In the genomic region with DNA sequence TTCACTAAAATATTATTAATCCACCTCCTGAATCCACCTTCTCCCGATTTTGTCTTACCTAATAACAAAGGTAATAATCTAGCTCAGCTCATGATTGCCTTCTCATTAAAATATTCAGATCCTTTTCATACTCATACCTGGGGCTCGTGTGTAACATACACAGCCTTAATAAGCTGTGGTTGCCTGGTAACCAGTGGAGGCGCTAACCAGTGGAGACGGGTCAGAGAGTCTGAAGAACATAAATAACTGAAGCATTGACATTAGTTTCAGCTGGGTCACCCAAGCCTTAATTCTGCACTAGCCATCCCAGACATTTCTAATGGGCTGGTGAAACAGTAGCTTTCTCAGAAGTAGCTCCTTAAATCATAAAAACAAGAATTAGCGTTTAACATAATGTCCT, we compare ENCODE assay signal across 17 cellular contexts. TPM values are rescaled to one million over a fixed set of nuclear protein-coding genes. Genes with fewer than 3 reads are reported as not detected.
DNase-seq lines count a peak whose midpoint lies in the region; ATAC-seq and TF ChIP-seq lines count a peak whose summit lies in the region.
"Had no signal": no experiment of that assay in that cellular context is flagged by ENCODE, and none has a peak within 500 bp of the region (broad histone marks: within the 10 kb centered on the region; RNA-seq: fewer than 3 reads in every experiment).

No MANE protein-coding gene starts in this region.

- H3K27me3 Mint-ChIP-seq in activated T-cell treated with anti-CD3 and anti-CD28 coated beads, Interleukin-2, amount 50 U/mL, for 72 hours (ENCODE audit: low read depth) = peaks cover 21% of the 10 kb centered on the region

- no peaks in the 10 kb centered on the region for H3K36me3 Mint-ChIP-seq in activated T-cell treated with anti-CD3 and anti-CD28 coated beads, Interleukin-2, amount 50 U/mL, for 72 hours (ENCODE audit: insufficient read depth in 2 of 2)
- H3K36me3 Mint-ChIP-seq: stimulated activated effector memory CD8-positive, alpha-beta T cell treated with anti-CD3 and anti-CD28 coated beads, Interleukin-12 subunit alpha, Interleukin-12 subunit beta, amount 100 ng/mL, for 72 hours had no signal

- TF ChIP-seq CTCF in GM12865 (IDR thresholded peaks at IDR 0.05; ENCODE audit: insufficient read depth, low read depth, low read length, missing control alignments) = no peak
- TF ChIP-seq CTCF in GM13977 (IDR thresholded peaks at IDR 0.05; ENCODE audit: extremely low read depth, insufficient read depth, missing control alignments) = no peak

- ATAC-seq in activated T-cell treated with anti-CD3 and anti-CD28 coated beads, Interleukin-2, amount 50 U/mL, for 72 hours (replicated peaks in 1 of 2) = no peak
- no peak for ATAC-seq in GM18868 (IDR thresholded peaks at IDR 0.05; ENCODE audit: unreplicated experiment)
- ATAC-seq in GM18873 (IDR thresholded peaks at IDR 0.05; ENCODE audit: low FRiP score, unreplicated experiment) = no peak
- ATAC-seq: activated T-helper 17 cell treated with anti-CD3 and anti-CD28 coated beads, Interleukin-2, amount 50 U/mL, for 72 hours; stimulated activated effector memory CD8-positive, alpha-beta T cell treated with anti-CD3 and anti-CD28 coated beads, Interleukin-12 subunit alpha, Interleukin-12 subunit beta, amount 100 ng/mL, for 72 hours; T-helper 17 cell had no signal

- no peaks in the 10 kb centered on the region for H3K4me1 Mint-ChIP-seq in activated T-cell treated with anti-CD3 and anti-CD28 coated beads, Interleukin-2, amount 50 U/mL, for 72 hours (ENCODE audit: low read depth)
- H3K4me1 Mint-ChIP-seq: activated T-helper 17 cell treated with anti-CD3 and anti-CD28 coated beads, Interleukin-2, amount 50 U/mL, for 72 hours; stimulated activated effector memory CD8-positive, alpha-beta T cell treated with anti-CD3 and anti-CD28 coated beads, Interleukin-12 subunit alpha, Interleukin-12 subunit beta, amount 100 ng/mL, for 72 hours; T-helper 17 cell had no signal

- in situ Hi-C loops in GM13977 (cut with MboI; ENCODE audit: low pct_unique_long_range_greater_than_20kb, low sequenced_read_pairs, unreplicated experiment) = no loop called here

- DNase-seq in COLO668 (lab: John Stamatoyannopoulos, UW; ENCODE audit: unreplicated experiment) = peak; percentile 72
- DNase-seq in GM12865 (ENCODE audit: low read depth) = peak; percentile 12
- DNase-seq in NCI-H774 (lab: John Stamatoyannopoulos, UW) = peak; percentile 19
- peak; percentile 71 for DNase-seq in kidney glomerular epithelial cell (lab: John Stamatoyannopoulos, UW)
- no peak for DNase-seq in activated T-cell treated with anti-CD3 and anti-CD28 coated beads, Interleukin-2, amount 50 U/mL, for 72 hours
- no peak for DNase-seq in GM13977 (ENCODE audit: low spot score)
- DNase-seq: activated CD4-positive, CD25-positive, alpha-beta regulatory T cell; central memory CD4-positive, alpha-beta T cell; effector CD4-positive, alpha-beta T cell; left cardiac atrium; MM.1S; NCI-H2171; T-helper 17 cell had no signal

- H3K4me3 ChIP-seq in GM12865 (ENCODE audit: low read depth, low read length) = no peak overlapping the region

- H3K9me3 Mint-ChIP-seq in activated T-cell treated with anti-CD3 and anti-CD28 coated beads, Interleukin-2, amount 50 U/mL, for 72 hours = peaks cover 0 to 2% of the 10 kb centered on the region in 2 donors
- H3K9me3 Mint-ChIP-seq: activated T-helper 17 cell treated with anti-CD3 and anti-CD28 coated beads, Interleukin-2, amount 50 U/mL, for 72 hours had no signal

- no peak overlapping the region for H3K4me3 Mint-ChIP-seq in activated T-cell treated with anti-CD3 and anti-CD28 coated beads, Interleukin-2, amount 50 U/mL, for 72 hours
- H3K4me3 Mint-ChIP-seq: activated T-helper 17 cell treated with anti-CD3 and anti-CD28 coated beads, Interleukin-2, amount 50 U/mL, for 72 hours; stimulated activated effector memory CD8-positive, alpha-beta T cell treated with anti-CD3 and anti-CD28 coated beads, Interleukin-12 subunit alpha, Interleukin-12 subunit beta, amount 100 ng/mL, for 72 hours; T-helper 17 cell had no signal

- no peak overlapping the region for H3K27ac Mint-ChIP-seq in activated T-cell treated with anti-CD3 and anti-CD28 coated beads, Interleukin-2, amount 50 U/mL, for 72 hours
- H3K27ac Mint-ChIP-seq: activated T-helper 17 cell treated with anti-CD3 and anti-CD28 coated beads, Interleukin-2, amount 50 U/mL, for 72 hours; stimulated activated effector memory CD8-positive, alpha-beta T cell treated with anti-CD3 and anti-CD28 coated beads, Interleukin-12 subunit alpha, Interleukin-12 subunit beta, amount 100 ng/mL, for 72 hours; T-helper 17 cell had no signal

RNA-seq across cellular contexts. Expression of gene DTNA, which starts 14.8 kb away (rescaled TPM):
- total RNA-seq in activated T-cell treated with anti-CD3 and anti-CD28 coated beads, Interleukin-2, amount 50 U/mL, for 72 hours = under 1 TPM; 0.56 to 0.84 TPM
- total RNA-seq: T-helper 17 cell had no signal

Comparison
In these comparisons a context has a peak if more than half of its experiments do, and no peak if none do; other contexts are left out.
1. DNase-seq: peak in COLO668 (single experiment), GM12865 (single experiment), NCI-H774 (single experiment) and kidney glomerular epithelial cell (single experiment); none in activated T-cell treated with anti-CD3 and anti-CD28 coated beads, Interleukin-2, amount 50 U/mL, for 72 hours (0 of 2) and GM13977 (single experiment).